In genomic region chr19:663682-664117, GRCh38 we compare ENCODE assay signal across 6 cellular contexts. TPM values are rescaled to one million over a fixed set of nuclear protein-coding genes. Genes with fewer than 3 reads are reported as not detected.
DNase-seq lines count a peak whose midpoint lies in the region; TF ChIP-seq lines count a peak whose summit lies in the region.

No MANE protein-coding gene starts in this region.

- H4K12ac ChIP-seq in trophoblast cell (ENCODE audit: low read depth, low read length), result peak overlapping the region; percentile 88

- no peak for DNase-seq in choroid plexus epithelial cell (ENCODE audit: low read depth)
- DNase-seq in trophoblast cell, result peak in 1 of 2 donors; percentile 65
- DNase-seq in NCI-H2171 (lab: John Stamatoyannopoulos, UW), result no peak
- DNase-seq in AML-193 (lab: John Stamatoyannopoulos, UW), result no peak
- DNase-seq in putamen (ENCODE audit: low spot score), result no peak

- H3K4me2 ChIP-seq in trophoblast cell (ENCODE audit: low read length), result peak overlapping the region; percentile 85

- H3K4ac ChIP-seq in trophoblast cell (ENCODE audit: low read depth, low read length), result peak overlapping the region; percentile 77

- H3K9me3 ChIP-seq in HUES48 (ENCODE audit: control insufficient read depth, insufficient read depth, low read length), result no peaks in the 10 kb centered on the region
- H3K9me3 ChIP-seq in trophoblast cell (ENCODE audit: insufficient read depth, low read depth, low read length), result peaks cover 9% of the 10 kb centered on the region

- no peak overlapping the region for H3K23ac ChIP-seq in trophoblast cell (ENCODE audit: low read length)

- H3K79me1 ChIP-seq in trophoblast cell (ENCODE audit: low read length), result peaks cover 14% of the 10 kb centered on the region

- H2AK5ac ChIP-seq in trophoblast cell (ENCODE audit: low read length), result peak overlapping the region; percentile 16

- peak overlapping the region; percentile 91 for H4K8ac ChIP-seq in trophoblast cell (ENCODE audit: low read depth, low read length)

- H3K27me3 ChIP-seq in HUES48 (ENCODE audit: control insufficient read depth, insufficient read depth, low read length) (no peaks in the 10 kb centered on the region; the same call in 1 of the 2 replicates), trophoblast cell (ENCODE audit: insufficient read depth, low read length) (no peaks in the 10 kb centered on the region)

- no CpG with 5 or more reads among the region's 18 CpGs for WGBS in trophoblast cell (ENCODE audit: extremely low coverage, insufficient coverage, insufficient read length)

- H2BK5ac ChIP-seq in trophoblast cell (ENCODE audit: low read depth, low read length, poor library complexity), result peak overlapping the region; percentile 7

- peak overlapping the region; percentile 87 for H2AFZ ChIP-seq in trophoblast cell (ENCODE audit: insufficient read depth, low read length, poor library complexity)

- H3K4me1 ChIP-seq in HUES48 (ENCODE audit: control insufficient read depth, insufficient read depth, low read length), result peaks cover 4% of the 10 kb centered on the region
- H3K4me1 ChIP-seq in trophoblast cell (ENCODE audit: control insufficient read depth in 1 of 2, insufficient read depth in 2 of 2, low read length in 2 of 2), result peaks cover 11 to 18% of the 10 kb centered on the region in 2 experiments

- no peak overlapping the region for H3K9ac ChIP-seq in HUES48 (ENCODE audit: low read depth, low read length)
- peak overlapping the region; percentile 82 for H3K9ac ChIP-seq in trophoblast cell (ENCODE audit: low read length)

- peak overlapping the region; percentile 41 for H2BK12ac ChIP-seq in trophoblast cell (ENCODE audit: low read length)

- H3K18ac ChIP-seq in trophoblast cell (ENCODE audit: low read length), result peak overlapping the region; percentile 70

- H3K4me3 ChIP-seq in HUES48 (ENCODE audit: low read depth, low read length) (peak overlapping the region; percentile 61), choroid plexus epithelial cell (ENCODE audit: low read depth, low read length) (peak overlapping the region; percentile 64), trophoblast cell (ENCODE audit: low read depth, low read length) (peak overlapping the region; percentile 63)

- H2BK120ac ChIP-seq in trophoblast cell (ENCODE audit: insufficient read depth, low read length, poor library complexity), result peak overlapping the region; percentile 65

- H3K14ac ChIP-seq in trophoblast cell (ENCODE audit: low read length), result peak overlapping the region; percentile 89

- no peak for TF ChIP-seq CTCF in choroid plexus epithelial cell (conservative IDR thresholded peaks at IDR 0.05; ENCODE audit: low read depth, low read length)

- H3K79me2 ChIP-seq in trophoblast cell (ENCODE audit: control insufficient read depth, insufficient read depth, low read length, poor library complexity), result peaks cover 41% of the 10 kb centered on the region

- H3K36me3 ChIP-seq in HUES48 (ENCODE audit: control insufficient read depth, insufficient read depth, low read length) (no peaks in the 10 kb centered on the region), trophoblast cell (ENCODE audit: control insufficient read depth in 1 of 2, insufficient read depth in 2 of 2, low read length in 2 of 2) (peaks cover 7 to 18% of the 10 kb centered on the region in 2 experiments)

- H3K27ac ChIP-seq in HUES48 (ENCODE audit: low read depth, low read length) (no peak overlapping the region), trophoblast cell (ENCODE audit: low read depth, low read length) (peak overlapping the region; percentile 28)

- H4K91ac ChIP-seq in trophoblast cell (ENCODE audit: low read depth, low read length), result peak overlapping the region; percentile 89

RNA-seq across cellular contexts. Expression of gene RNF126, which starts 0.7 kb away (rescaled TPM):
- 70.7 and 73.5 TPM in 2 replicates for polyA plus RNA-seq in trophoblast cell (2013)

RNA-seq across cellular contexts. Expression of gene FSTL3, which starts 12.5 kb away (rescaled TPM):
- polyA plus RNA-seq in trophoblast cell (2013), result 15.0 and 16.0 TPM in 2 replicates

RNA-seq across cellular contexts. Expression of gene FGF22, which starts 24.0 kb away (rescaled TPM):
- 0.47 and 0.48 TPM in 2 replicates for polyA plus RNA-seq in trophoblast cell (2013)

RNA-seq across cellular contexts. Expression of gene POLRMT, which starts 30.4 kb away (rescaled TPM):
- 35.6 and 40.7 TPM in 2 replicates for polyA plus RNA-seq in trophoblast cell (2013)

RNA-seq across cellular contexts. Expression of gene PRSS57, which starts 31.6 kb away (rescaled TPM):
- polyA plus RNA-seq in trophoblast cell (2013), result 0.04 TPM in 1 of 2 replicates, not detected in the other
